ENCODE assay signal across 22 cellular contexts in the genomic region with DNA sequence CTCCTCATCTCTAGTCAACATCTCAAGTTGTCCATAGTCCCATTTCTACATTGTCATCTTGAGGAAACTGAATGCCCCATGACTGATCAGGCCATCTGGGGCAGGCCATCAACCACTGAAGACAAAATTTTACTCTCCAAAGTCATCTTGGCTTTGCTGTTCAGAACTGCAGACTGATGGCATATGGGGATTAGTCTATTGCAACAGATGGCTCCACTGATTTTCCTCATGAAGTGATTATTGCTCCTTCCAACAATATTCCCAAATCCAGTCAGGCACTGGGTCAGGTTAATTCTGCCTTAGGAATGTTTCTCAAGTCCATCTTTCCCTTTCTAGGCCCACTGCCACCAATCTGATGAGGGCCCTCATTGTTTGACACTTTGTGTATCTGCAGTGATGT.
"Had no signal": no experiment of that assay in that cellular context is flagged by ENCODE, and none has a peak within 500 bp of the region (broad histone marks: within the 10 kb centered on the region; RNA-seq: fewer than 3 reads in every experiment).

No MANE protein-coding gene starts in this region.

- H3K9me3 Mint-ChIP-seq: stimulated activated naive B cell treated with anti-CD40 and anti-IgM and Interleukin-4, amounts not matched to agents 10 μg/mL and 1 μg/mL and 100 μg/mL, for 72 hours had no signal

- H3K27ac Mint-ChIP-seq: memory B cell; natural killer cell; stimulated activated naive B cell treated with anti-CD40 and anti-IgM and Interleukin-4, amounts not matched to agents 10 μg/mL and 1 μg/mL and 100 μg/mL, for 72 hours; stimulated activated naive CD8-positive, alpha-beta T cell treated with anti-CD3 and anti-CD28 coated beads, Interleukin-15, amount 100 ng/mL, for 72 hours had no signal

- H3K36me3 ChIP-seq: esophagus muscularis mucosa, gastroesophageal sphincter, heart left ventricle, neutrophil, pancreas, right lobe of liver, suprapubic skin, vagina had no signal

- H3K27me3 ChIP-seq: esophagus muscularis mucosa, foreskin keratinocyte, gastroesophageal sphincter, heart left ventricle, hepatocyte, neutrophil, pancreas, right lobe of liver, suprapubic skin, vagina had no signal

- ATAC-seq: foreskin keratinocyte; gastroesophageal sphincter; heart left ventricle; left lobe of liver; natural killer cell; pancreas; right lobe of liver; stimulated activated naive B cell treated with anti-CD40 and anti-IgM and Interleukin-4, amounts not matched to agents 10 μg/mL and 1 μg/mL and 100 μg/mL, for 72 hours; stimulated activated naive CD8-positive, alpha-beta T cell treated with anti-CD3 and anti-CD28 coated beads, Interleukin-15, amount 100 ng/mL, for 72 hours had no signal

- DNase-seq: dermis blood vessel endothelial cell; effector memory CD4-positive, alpha-beta T cell; foreskin keratinocyte; heart left ventricle; kidney; natural killer cell; pancreas; right lobe of liver; small intestine; stimulated activated CD4-positive, alpha-beta T cell treated with anti-CD3 and anti-CD28 coated beads, Interleukin-15, amount 100 ng/mL, for 24 hours; stimulated activated CD4-positive, alpha-beta T cell treated with anti-CD3 and anti-CD28 coated beads, Interleukin-2, amount 100 ng/mL, for 48 hours; stimulated activated naive B cell treated with anti-CD40 and anti-IgM and Interleukin-4, amounts not matched to agents 10 μg/mL and 1 μg/mL and 100 μg/mL, for 72 hours; stimulated activated naive CD8-positive, alpha-beta T cell treated with anti-CD3 and anti-CD28 coated beads, Interleukin-15, amount 100 ng/mL, for 72 hours had no signal

- H3K4me1 ChIP-seq: foreskin keratinocyte, gastroesophageal sphincter, pancreas, right lobe of liver, suprapubic skin, vagina had no signal

- H3K4me3 Mint-ChIP-seq: memory B cell; natural killer cell; stimulated activated naive B cell treated with anti-CD40 and anti-IgM and Interleukin-4, amounts not matched to agents 10 μg/mL and 1 μg/mL and 100 μg/mL, for 72 hours; stimulated activated naive CD8-positive, alpha-beta T cell treated with anti-CD3 and anti-CD28 coated beads, Interleukin-15, amount 100 ng/mL, for 72 hours had no signal

- H3K27ac ChIP-seq: esophagus muscularis mucosa, foreskin keratinocyte, gastroesophageal sphincter, heart left ventricle, hepatocyte, neutrophil, pancreas, right lobe of liver, suprapubic skin, vagina had no signal

- H3K27me3 Mint-ChIP-seq: stimulated activated naive B cell treated with anti-CD40 and anti-IgM and Interleukin-4, amounts not matched to agents 10 μg/mL and 1 μg/mL and 100 μg/mL, for 72 hours; stimulated activated naive CD8-positive, alpha-beta T cell treated with anti-CD3 and anti-CD28 coated beads, Interleukin-15, amount 100 ng/mL, for 72 hours had no signal

- H3K4me3 ChIP-seq: esophagus muscularis mucosa, gastroesophageal sphincter, heart left ventricle, hepatocyte, lung, pancreas, right lobe of liver, suprapubic skin, vagina had no signal

- H3K9me3 ChIP-seq: esophagus muscularis mucosa, gastroesophageal sphincter, heart left ventricle, neutrophil, pancreas, right lobe of liver, suprapubic skin, vagina had no signal

- H3K36me3 Mint-ChIP-seq: memory B cell; natural killer cell; stimulated activated naive B cell treated with anti-CD40 and anti-IgM and Interleukin-4, amounts not matched to agents 10 μg/mL and 1 μg/mL and 100 μg/mL, for 72 hours had no signal

- H3K4me1 Mint-ChIP-seq: memory B cell; natural killer cell; stimulated activated naive B cell treated with anti-CD40 and anti-IgM and Interleukin-4, amounts not matched to agents 10 μg/mL and 1 μg/mL and 100 μg/mL, for 72 hours; stimulated activated naive CD8-positive, alpha-beta T cell treated with anti-CD3 and anti-CD28 coated beads, Interleukin-15, amount 100 ng/mL, for 72 hours had no signal
